Comparison of ENCODE assay signal across 13 cellular contexts in the genomic region with DNA sequence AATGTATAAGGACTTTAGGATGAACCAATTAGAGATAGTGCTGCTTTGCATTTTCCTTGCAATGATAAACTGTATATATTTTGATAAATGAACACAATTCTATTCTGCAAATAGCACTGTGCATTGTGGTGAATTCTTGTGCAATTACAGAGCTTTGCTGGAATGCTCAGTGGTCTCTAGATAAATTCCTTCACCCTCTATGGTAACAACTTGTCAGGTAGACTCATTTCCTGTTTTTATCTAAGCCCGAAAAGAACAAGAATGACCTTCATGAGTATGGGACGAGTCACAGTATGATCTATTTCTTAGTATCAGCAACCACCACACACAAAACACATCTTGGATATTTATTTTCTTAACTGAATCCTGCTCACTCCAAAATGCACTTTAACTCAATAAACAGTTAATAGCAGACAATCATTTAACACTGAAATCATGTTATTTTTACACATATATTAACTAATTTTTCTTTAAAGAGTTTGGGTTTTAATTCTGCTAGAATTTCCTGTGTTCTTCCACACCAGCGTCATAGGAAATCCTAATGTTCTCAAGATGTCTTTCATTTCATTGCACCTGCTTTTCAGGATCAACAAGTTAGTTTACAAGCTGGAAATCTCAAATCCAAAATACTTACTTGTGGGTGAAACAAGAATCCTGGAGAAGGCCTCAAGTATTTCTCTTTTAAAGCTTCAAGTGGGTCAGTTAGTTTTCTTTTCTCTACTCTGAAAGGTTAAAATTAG.
A peak's percentile ranks its signal among the peaks of the same experiment; 100 is the strongest.
DNase-seq lines count a peak whose midpoint lies in the region; ATAC-seq, FAIRE-seq and TF ChIP-seq lines count a peak whose summit lies in the region.
"Had no signal": no experiment of that assay in that cellular context is flagged by ENCODE, and none has a peak within 500 bp of the region (broad histone marks: within the 10 kb centered on the region; RNA-seq: fewer than 3 reads in every experiment).

No MANE protein-coding gene starts in this region.

- TF ChIP-seq CTCF in AG04449 (IDR thresholded peaks at IDR 0.05; ENCODE audit: insufficient read depth, low read length, missing control alignments), result no peak
- no peak for TF ChIP-seq CTCF in astrocyte of the spinal cord (IDR thresholded peaks at IDR 0.05; ENCODE audit: low read depth, low read length)
- no peak for TF ChIP-seq CTCF in CD8-positive, alpha-beta T cell (IDR thresholded peaks at IDR 0.05)

- H3K27ac Mint-ChIP-seq in CD8-positive, alpha-beta T cell, result no peak overlapping the region
- H3K27ac Mint-ChIP-seq: activated naive CD8-positive, alpha-beta T cell treated with anti-CD3 and anti-CD28 coated beads for 36 hours; stimulated activated memory B cell treated with anti-CD40 and anti-IgM and Interleukin-4, amounts not matched to agents 10 μg/mL and 1 μg/mL and 100 μg/mL, for 72 hours had no signal

- no peaks in the 10 kb centered on the region for H3K27me3 Mint-ChIP-seq in CD8-positive, alpha-beta T cell (ENCODE audit: low read depth)
- H3K27me3 Mint-ChIP-seq: activated naive CD8-positive, alpha-beta T cell treated with anti-CD3 and anti-CD28 coated beads for 36 hours; stimulated activated memory B cell treated with anti-CD40 and anti-IgM and Interleukin-4, amounts not matched to agents 10 μg/mL and 1 μg/mL and 100 μg/mL, for 72 hours had no signal

- no peaks in the 10 kb centered on the region for H3K9me3 Mint-ChIP-seq in CD8-positive, alpha-beta T cell
- H3K9me3 Mint-ChIP-seq: activated naive CD8-positive, alpha-beta T cell treated with anti-CD3 and anti-CD28 coated beads for 36 hours; stimulated activated memory B cell treated with anti-CD40 and anti-IgM and Interleukin-4, amounts not matched to agents 10 μg/mL and 1 μg/mL and 100 μg/mL, for 72 hours had no signal

- intact Hi-C loops in CD8-positive, alpha-beta T cell (cut with DNase I, micrococcal nuclease), result no loop called here

- DNase-seq in AG04449 (ENCODE audit: low read depth, low spot score), result peak; percentile 46
- peak; percentile 38 for DNase-seq in HTR-8/SVneo (ENCODE audit: insufficient read length, low spot score)
- peak; percentile 87 for DNase-seq in astrocyte of the spinal cord (ENCODE audit: low read depth, low spot score)
- DNase-seq in kidney tubule cell (ENCODE audit: low spot score), result peak; percentile 95
- DNase-seq in CD8-positive, alpha-beta T cell, result no peak
- no peak for DNase-seq in NCI-H2227 treated with DMSO at 0.1 percent for 48 hours (lab: John Stamatoyannopoulos, UW)
- DNase-seq: activated CD4-positive, alpha-beta T cell treated with anti-CD3 and anti-CD28 coated beads, Interleukin-2, amount 50 U/mL, for 48 hours; activated naive CD8-positive, alpha-beta T cell treated with anti-CD3 and anti-CD28 coated beads for 36 hours; NCI-H2107 had no signal

- H3K36me3 ChIP-seq in CD8-positive, alpha-beta T cell (ENCODE audit: insufficient read depth, low read length), result no peaks in the 10 kb centered on the region

- H3K36me3 Mint-ChIP-seq in CD8-positive, alpha-beta T cell, result no peaks in the 10 kb centered on the region
- H3K36me3 Mint-ChIP-seq: activated naive CD8-positive, alpha-beta T cell treated with anti-CD3 and anti-CD28 coated beads for 36 hours; stimulated activated memory B cell treated with anti-CD40 and anti-IgM and Interleukin-4, amounts not matched to agents 10 μg/mL and 1 μg/mL and 100 μg/mL, for 72 hours had no signal

- no peak for ATAC-seq in CD8-positive, alpha-beta T cell
- no peak for ATAC-seq in HG03280 (IDR thresholded peaks at IDR 0.05; ENCODE audit: unreplicated experiment)
- ATAC-seq in HG03354 (IDR thresholded peaks at IDR 0.05; ENCODE audit: poor library complexity, severe bottlenecking, unreplicated experiment), result no peak
- ATAC-seq: stimulated activated memory B cell treated with anti-CD40 and anti-IgM and Interleukin-4, amounts not matched to agents 10 μg/mL and 1 μg/mL and 100 μg/mL, for 72 hours had no signal

- POLR2A ChIA-PET in AG04449 (lab: Yijun Ruan, JAX), result no interaction called here
- POLR2A ChIA-PET in CD8-positive, alpha-beta T cell (lab: Charles Lee), result no interaction called here

- no peaks in the 10 kb centered on the region for H3K9me3 ChIP-seq in CD8-positive, alpha-beta T cell (ENCODE audit: low read length)

- no peak overlapping the region for H3K27ac ChIP-seq in CD8-positive, alpha-beta T cell (ENCODE audit: low read depth, low read length)
- H3K27ac ChIP-seq: C4-2B had no signal

- H3K4me1 ChIP-seq in CD8-positive, alpha-beta T cell (ENCODE audit: insufficient read depth, low read length), result no peaks in the 10 kb centered on the region

- no peaks in the 10 kb centered on the region for H3K27me3 ChIP-seq in CD8-positive, alpha-beta T cell (ENCODE audit: insufficient read depth, low read length)

- in situ Hi-C loops in astrocyte of the spinal cord (cut with HindIII; ENCODE audit: low sequenced_read_pairs), result no loop called here

- no peaks in the 10 kb centered on the region for H3K4me1 Mint-ChIP-seq in CD8-positive, alpha-beta T cell (ENCODE audit: low read depth)
- H3K4me1 Mint-ChIP-seq: activated naive CD8-positive, alpha-beta T cell treated with anti-CD3 and anti-CD28 coated beads for 36 hours; stimulated activated memory B cell treated with anti-CD40 and anti-IgM and Interleukin-4, amounts not matched to agents 10 μg/mL and 1 μg/mL and 100 μg/mL, for 72 hours had no signal

- H3K4me3 ChIP-seq in AG04449 (ENCODE audit: low read depth, low read length), result no peak overlapping the region
- no peak overlapping the region for H3K4me3 ChIP-seq in astrocyte of the spinal cord (ENCODE audit: low read depth, low read length)
- H3K4me3 ChIP-seq in CD8-positive, alpha-beta T cell (ENCODE audit: low read depth, low read length), result no peak overlapping the region

- no peak overlapping the region for H3K4me3 Mint-ChIP-seq in CD8-positive, alpha-beta T cell
- H3K4me3 Mint-ChIP-seq: activated naive CD8-positive, alpha-beta T cell treated with anti-CD3 and anti-CD28 coated beads for 36 hours; stimulated activated memory B cell treated with anti-CD40 and anti-IgM and Interleukin-4, amounts not matched to agents 10 μg/mL and 1 μg/mL and 100 μg/mL, for 72 hours had no signal

- CTCF ChIA-PET in AG04449 (lab: Yijun Ruan, JAX), result interaction anchor here (1.3 kb wide), 1 partner anchor 71 kb away, joined by 4 read pairs; no protein-coding TSS in a partner anchor
- CTCF ChIA-PET in CD8-positive, alpha-beta T cell (lab: Charles Lee), result no interaction called here

- peak; percentile 73 for FAIRE-seq in HTR-8/SVneo (lab: Jason Lieb, UNC)

Comparison
In these comparisons a context has a peak if more than half of its experiments do, and no peak if none do; other contexts are left out.
1. DNase-seq: peak in AG04449 (single experiment), HTR-8/SVneo (single experiment), astrocyte of the spinal cord (single experiment) and kidney tubule cell (single experiment); none in CD8-positive, alpha-beta T cell (0 of 7) and NCI-H2227 treated with DMSO at 0.1 percent for 48 hours (single experiment).